In the genomic region with DNA sequence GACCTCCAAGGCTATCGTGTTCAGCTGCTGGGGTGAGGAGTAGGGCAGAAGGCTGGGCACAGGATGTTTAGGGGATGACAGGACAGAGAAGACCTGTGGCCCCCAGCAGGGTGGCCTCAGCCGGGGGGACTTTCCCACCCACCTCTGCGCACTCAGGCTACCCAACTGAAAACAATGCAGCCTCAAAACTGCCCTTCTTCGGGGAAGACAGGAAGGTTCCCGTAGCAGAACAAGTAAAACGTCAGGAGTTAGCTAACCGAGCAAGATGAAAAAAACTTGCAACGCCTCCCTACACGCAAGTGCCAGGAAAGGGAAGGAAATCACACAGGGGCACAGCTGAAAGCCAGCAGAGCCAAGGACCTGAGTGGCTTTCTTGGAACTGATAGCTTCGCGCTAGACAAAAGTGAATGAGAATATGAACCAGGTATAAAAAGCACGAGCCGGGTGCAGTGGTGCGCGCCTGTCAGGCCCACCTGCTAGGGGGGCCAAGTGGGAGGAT, we compare ENCODE assay signal across 9 cellular contexts. TPM values are rescaled to one million over a fixed set of nuclear protein-coding genes. Genes with fewer than 3 reads are reported as not detected.
DNase-seq lines count a peak whose midpoint lies in the region; ATAC-seq and TF ChIP-seq lines count a peak whose summit lies in the region.
"Had no signal": no experiment of that assay in that cellular context is flagged by ENCODE, and none has a peak within 500 bp of the region (broad histone marks: within the 10 kb centered on the region; RNA-seq: fewer than 3 reads in every experiment).

No MANE protein-coding gene starts in this region.

- H3K27me3 Mint-ChIP-seq in activated CD4-positive, alpha-beta T cell treated with anti-CD3 and anti-CD28 coated beads, Interleukin-2, amount 10 ng/mL, durations not matched to agents 24 days and 14 days, result no peaks in the 10 kb centered on the region

- WGBS in aorta, 2 donors, result 49 to 52% methylated on average over 15 of the region's 15 CpGs
- 84% methylated on average over 15 of the region's 15 CpGs for WGBS in hepatocyte (ENCODE audit: low lambda C conversion rate, missing lambda C conversion rate)

- H3K4me1 ChIP-seq in right atrium auricular region (no peaks in the 10 kb centered on the region), left lung (peaks cover 0 to 45% of the 10 kb centered on the region in 2 donors), aorta (ENCODE audit: control insufficient read depth in 1 of 2, insufficient read depth in 2 of 2, low read length in 2 of 2) (no peaks in the 10 kb centered on the region), hepatocyte (ENCODE audit: insufficient read depth) (no peaks in the 10 kb centered on the region)

- intact Hi-C loops in cardiac septum (cut with DNase I), result no loop called here
- intact Hi-C loops in activated CD4-positive, alpha-beta T cell treated with anti-CD3 and anti-CD28 coated beads, Interleukin-2, amount 10 ng/mL, durations not matched to agents 24 days and 14 days (cut with micrococcal nuclease), result loop anchor here (1.0 to 10.0 kb wide), 6 partner anchors 8 to 935 kb away; a partner anchor contains a TSS
- intact Hi-C loops in left lung (cut with DNase I), result no loop called here
- intact Hi-C loops in aorta (cut with DNase I), result no loop called here

- ATAC-seq in left lung, result peak; percentile 82
- peak; percentile 57 for ATAC-seq in aorta (ENCODE audit: low FRiP score)

- H3K27ac ChIP-seq in right atrium auricular region (peak overlapping the region in 1 of 2 donors; percentile 9), left lung (peak overlapping the region; percentile 53 to 97), aorta (ENCODE audit: low read depth in 1 of 2, low read length in 2 of 2) (no peak overlapping the region), hepatocyte (no peak overlapping the region)
- H3K27ac ChIP-seq: C4-2B had no signal

- H3K4me2 ChIP-seq in hepatocyte, result no peak overlapping the region

- DNase-seq in cardiac septum (ENCODE audit: low spot score) (peak; percentile 86), right atrium auricular region (ENCODE audit: low spot score) (no peak), left lung (peak in 1 of 2 donors; percentile 55), aorta (peak in 1 of 2 donors; percentile 67), hepatocyte (ENCODE audit: low spot score) (no peak), NK-92 (lab: John Stamatoyannopoulos, UW; ENCODE audit: unreplicated experiment) (no peak), NCI-H526 (lab: John Stamatoyannopoulos, UW) (no peak)
- DNase-seq in activated CD4-positive, alpha-beta T cell treated with anti-CD3 and anti-CD28 coated beads, Interleukin-2, amount 10 ng/mL, durations not matched to agents 24 days and 14 days, result peak; percentile 94

- H3K9me3 ChIP-seq in right atrium auricular region, result no peaks in the 10 kb centered on the region
- no peaks in the 10 kb centered on the region for H3K9me3 ChIP-seq in left lung
- no peaks in the 10 kb centered on the region for H3K9me3 ChIP-seq in aorta (ENCODE audit: control insufficient read depth, low read length)
- no peaks in the 10 kb centered on the region for H3K9me3 ChIP-seq in hepatocyte (ENCODE audit: low read depth)

- H3K27me3 ChIP-seq in right atrium auricular region, result no peaks in the 10 kb centered on the region
- H3K27me3 ChIP-seq in left lung, result no peaks in the 10 kb centered on the region
- H3K27me3 ChIP-seq in aorta (ENCODE audit: control insufficient read depth in 1 of 2, insufficient read depth in 2 of 2, low read length in 1 of 2), result no peaks in the 10 kb centered on the region
- no peaks in the 10 kb centered on the region for H3K27me3 ChIP-seq in hepatocyte

- peak overlapping the region; percentile 80 for H3K4me3 Mint-ChIP-seq in activated CD4-positive, alpha-beta T cell treated with anti-CD3 and anti-CD28 coated beads, Interleukin-2, amount 10 ng/mL, durations not matched to agents 24 days and 14 days

- H3K36me3 Mint-ChIP-seq in activated CD4-positive, alpha-beta T cell treated with anti-CD3 and anti-CD28 coated beads, Interleukin-2, amount 10 ng/mL, durations not matched to agents 24 days and 14 days (ENCODE audit: low read depth), result peaks cover 19% of the 10 kb centered on the region

- H2AFZ ChIP-seq in hepatocyte, result no peak overlapping the region

- peaks cover 55% of the 10 kb centered on the region for H3K4me1 Mint-ChIP-seq in activated CD4-positive, alpha-beta T cell treated with anti-CD3 and anti-CD28 coated beads, Interleukin-2, amount 10 ng/mL, durations not matched to agents 24 days and 14 days

- H3K36me3 ChIP-seq in right atrium auricular region (no peaks in the 10 kb centered on the region), left lung (no peaks in the 10 kb centered on the region), aorta (ENCODE audit: control insufficient read depth in 1 of 2, insufficient read depth in 2 of 2, low read length in 1 of 2) (no peaks in the 10 kb centered on the region), hepatocyte (replicated peaks; ENCODE audit: insufficient read depth, low read depth) (no peaks in the 10 kb centered on the region)

- H3K9me3 Mint-ChIP-seq in activated CD4-positive, alpha-beta T cell treated with anti-CD3 and anti-CD28 coated beads, Interleukin-2, amount 10 ng/mL, durations not matched to agents 24 days and 14 days, result no peaks in the 10 kb centered on the region

- H3K27ac Mint-ChIP-seq in activated CD4-positive, alpha-beta T cell treated with anti-CD3 and anti-CD28 coated beads, Interleukin-2, amount 10 ng/mL, durations not matched to agents 24 days and 14 days, result peak overlapping the region; percentile 98

- no peaks in the 10 kb centered on the region for H3K9me2 ChIP-seq in hepatocyte (replicated peaks; ENCODE audit: insufficient read depth)

- H3K4me3 ChIP-seq in right atrium auricular region (no peak overlapping the region), left lung (peak overlapping the region in 1 of 2 donors; percentile 11), aorta (ENCODE audit: low read length in 2 of 2) (no peak overlapping the region), hepatocyte (no peak overlapping the region)

- TF ChIP-seq CTCF in right atrium auricular region (IDR thresholded peaks at IDR 0.05) (no peak), left lung (IDR thresholded peaks at IDR 0.05) (no peak), hepatocyte (IDR thresholded peaks at IDR 0.05; ENCODE audit: poor library complexity) (no peak)

- H4K20me1 ChIP-seq in hepatocyte (ENCODE audit: insufficient read depth, poor library complexity, severe bottlenecking), result no peaks in the 10 kb centered on the region

- H3K79me2 ChIP-seq in hepatocyte, result no peaks in the 10 kb centered on the region

RNA-seq across cellular contexts. Expression of a gene that starts 38.4 kb away (rescaled TPM):
- total RNA-seq in cardiac septum (43.9 TPM), right atrium auricular region (10 to 100 TPM; 57.1 to 82.8 TPM), left lung (100 to 1,000 TPM; 114 TPM), aorta (10 to 100 TPM; 62.3 to 65.8 TPM), hepatocyte (62.6 and 67.9 TPM in 2 replicates)
- 432 TPM in 2 replicates for total RNA-seq in activated CD4-positive, alpha-beta T cell treated with anti-CD3 and anti-CD28 coated beads, Interleukin-2, amount 10 ng/mL, durations not matched to agents 24 days and 14 days
- polyA plus RNA-seq in aorta (10 to 100 TPM; 20.9 to 26.0 TPM), hepatocyte (84.6 and 98.9 TPM in 2 replicates)

RNA-seq across cellular contexts. Expression of a gene that starts 54.3 kb away (rescaled TPM):
- 16.2 TPM for total RNA-seq in cardiac septum
- total RNA-seq in right atrium auricular region, result 10 to 100 TPM in 1 of 2 donors, 1 to 10 TPM in 1; 9.3 to 14.9 TPM
- 32.5 and 33.7 TPM in 2 replicates for total RNA-seq in activated CD4-positive, alpha-beta T cell treated with anti-CD3 and anti-CD28 coated beads, Interleukin-2, amount 10 ng/mL, durations not matched to agents 24 days and 14 days
- 10 to 100 TPM; 37.6 to 65.2 TPM for total RNA-seq in left lung
- 10 to 100 TPM; 39.8 to 68.3 TPM for total RNA-seq in aorta
- polyA plus RNA-seq in aorta, result 10 to 100 TPM; 11.6 to 26.4 TPM
- total RNA-seq in hepatocyte, result 5.7 and 13.5 TPM in 2 replicates
- polyA plus RNA-seq in hepatocyte, result 7.3 and 11.0 TPM in 2 replicates

Comparison
In these comparisons a context has a peak if more than half of its experiments do, and no peak if none do; other contexts are left out.
1. DNase-seq: peak in cardiac septum (single experiment) and activated CD4-positive, alpha-beta T cell treated with anti-CD3 and anti-CD28 coated beads, Interleukin-2, amount 10 ng/mL, durations not matched to agents 24 days and 14 days (single experiment); none in right atrium auricular region (single experiment), hepatocyte (single experiment), NK-92 (single experiment) and NCI-H526 (0 of 2).
2. H3K27ac ChIP-seq: peak in left lung (2 of 2); none in aorta (0 of 2) and hepatocyte (single experiment).